14 cellular contexts compared by ENCODE assay signal in the genomic region with DNA sequence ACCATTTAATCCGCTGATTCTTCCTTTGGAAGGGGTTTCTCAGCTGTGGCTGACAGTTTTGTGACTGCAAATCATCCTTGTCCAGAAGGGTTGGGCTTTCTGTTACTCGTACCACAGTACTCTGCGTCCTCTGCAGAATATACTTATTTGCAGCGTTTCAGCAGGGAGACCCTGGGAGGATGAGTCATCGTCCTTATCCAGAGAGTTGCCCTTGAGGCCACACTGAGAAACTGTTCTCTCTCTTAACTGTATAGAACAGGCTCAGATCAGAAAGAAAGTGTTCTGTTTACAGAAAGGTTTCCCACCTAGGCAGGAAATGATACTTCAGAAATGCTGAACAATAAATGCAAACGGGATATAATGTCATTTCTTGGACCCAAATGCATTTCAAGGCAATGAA. TPM values are rescaled to one million over a fixed set of nuclear protein-coding genes. Genes with fewer than 3 reads are reported as not detected.
DNase-seq lines count a peak whose midpoint lies in the region; ATAC-seq and TF ChIP-seq lines count a peak whose summit lies in the region.
"Had no signal": no experiment of that assay in that cellular context is flagged by ENCODE, and none has a peak within 500 bp of the region (broad histone marks: within the 10 kb centered on the region; RNA-seq: fewer than 3 reads in every experiment).

No MANE protein-coding gene starts in this region.

- H3K4me1 ChIP-seq in cardiac muscle cell (ENCODE audit: low read depth) (no peaks in the 10 kb centered on the region), heart left ventricle (peaks cover 0 to 6% (median 0%) of the 10 kb centered on the region in 12 donors), right cardiac atrium (ENCODE audit: control insufficient read depth, insufficient read depth, low read length) (no peaks in the 10 kb centered on the region)

- intact Hi-C loops in heart left ventricle (cut with DNase I) (no loop called here), right cardiac atrium (cut with DNase I) (no loop called here)

- ATAC-seq in heart left ventricle (no peak), GM21529 (IDR thresholded peaks at IDR 0.05; ENCODE audit: unreplicated experiment) (no peak), right cardiac atrium (no peak)
- ATAC-seq: stimulated activated naive CD8-positive, alpha-beta T cell treated with anti-CD3 and anti-CD28 coated beads, Interleukin-15, Interleukin-2, amounts not matched to agents 100 U/mL and 50 U/mL, for 24 hours had no signal

- WGBS in heart left ventricle, 4 donors = 22 to 42% (median 33%) methylated on average over 6 of the region's 6 CpGs
- 21% methylated on average over 6 of the region's 6 CpGs for WGBS in right cardiac atrium

- H3K27me3 ChIP-seq in cardiac muscle cell = no peaks in the 10 kb centered on the region
- H3K27me3 ChIP-seq in heart left ventricle = no peaks in the 10 kb centered on the region
- H3K27me3 ChIP-seq in right cardiac atrium (ENCODE audit: control insufficient read depth, insufficient read depth) = no peaks in the 10 kb centered on the region

- H3K36me3 ChIP-seq in cardiac muscle cell (no peaks in the 10 kb centered on the region), heart left ventricle (no peaks in the 10 kb centered on the region)

- TF ChIP-seq CTCF in cardiac muscle cell (IDR thresholded peaks at IDR 0.05; ENCODE audit: low read depth, low read length) = no peak
- TF ChIP-seq CTCF in heart left ventricle (IDR thresholded peaks at IDR 0.05) = no peak
- 0 out of 2 replicates have a peak, but pooled peaks have one; percentile 4 for TF ChIP-seq CTCF in WI38 (IDR thresholded peaks at IDR 0.05; ENCODE audit: low read depth, low read length)

- H3K4me3 ChIP-seq in cardiac muscle cell (no peak overlapping the region), heart left ventricle (no peak overlapping the region), WI38 (ENCODE audit: low read depth, low read length) (no peak overlapping the region), right cardiac atrium (ENCODE audit: low read length) (no peak overlapping the region)

- DNase-seq in cardiac muscle cell (ENCODE audit: low read depth in 1 of 2, low spot score in 1 of 2) (peak; percentile 25 to 60), heart left ventricle (no peak), glomerular endothelial cell (ENCODE audit: extremely low read depth, low read depth, low spot score) (peak; percentile 22), HT-29 (ENCODE audit: low spot score) (no peak), caudate nucleus (lab: John Stamatoyannopoulos, UW) (no peak), right cardiac atrium (no peak)
- DNase-seq: left cardiac atrium; NCI-H510A; stimulated activated naive CD8-positive, alpha-beta T cell treated with anti-CD3 and anti-CD28 coated beads, Interleukin-15, Interleukin-2, amounts not matched to agents 100 U/mL and 50 U/mL, for 24 hours had no signal

- no peak overlapping the region for H3K27ac ChIP-seq in cardiac muscle cell
- no peak overlapping the region for H3K27ac ChIP-seq in heart left ventricle
- no peak overlapping the region for H3K27ac ChIP-seq in caudate nucleus (ENCODE audit: low read depth, low read length)
- no peak overlapping the region for H3K27ac ChIP-seq in right cardiac atrium (ENCODE audit: low read length)

- no peak for TF ChIP-seq POLR2A in heart left ventricle (IDR thresholded peaks at IDR 0.05)

- H3K9me3 ChIP-seq in cardiac muscle cell (ENCODE audit: low read depth) (no peaks in the 10 kb centered on the region), heart left ventricle (no peaks in the 10 kb centered on the region), right cardiac atrium (ENCODE audit: control insufficient read depth, low read length) (no peaks in the 10 kb centered on the region)

RNA-seq across cellular contexts. Expression of gene DDX53, which starts 47.7 kb away (rescaled TPM):
- not detected in 2 replicates for total RNA-seq in cardiac muscle cell
- not detected in 2 replicates for polyA plus RNA-seq in cardiac muscle cell
- total RNA-seq in heart left ventricle = not detected
- not detected for polyA plus RNA-seq in heart left ventricle
- total RNA-seq in glomerular endothelial cell = not detected in 2 replicates
- not detected in 2 replicates for total RNA-seq in HT-29 (2014; rRNA removed; shearing (Covaris generic))
- not detected for total RNA-seq in right cardiac atrium
- not detected for polyA plus RNA-seq in right cardiac atrium
- total RNA-seq: activated CD8-positive, alpha-beta memory T cell treated with anti-CD3 and anti-CD28 coated beads for 36 hours; G401; left cardiac atrium had no signal
- polyA plus RNA-seq: IgD-negative memory B cell had no signal

Comparison
In these comparisons a context has a peak if more than half of its experiments do, and no peak if none do; other contexts are left out.
1. DNase-seq: peak in cardiac muscle cell (2 of 2) and glomerular endothelial cell (single experiment); none in heart left ventricle (0 of 5), HT-29 (single experiment), caudate nucleus (0 of 61) and right cardiac atrium (0 of 3).